In genomic region chr1:16073490-16074104, GRCh38 we compare ENCODE assay signal across 9 cellular contexts. TPM values are rescaled to one million over a fixed set of nuclear protein-coding genes. Genes with fewer than 3 reads are reported as not detected.
DNase-seq lines count a peak whose midpoint lies in the region; ATAC-seq and TF ChIP-seq lines count a peak whose summit lies in the region.
"Had no signal": no experiment of that assay in that cellular context is flagged by ENCODE, and none has a peak within 500 bp of the region (broad histone marks: within the 10 kb centered on the region; RNA-seq: fewer than 3 reads in every experiment).

Gene FAM131C, minus strand, starts transcription at chr1:16073651. Its CDS starts 209 bp downstream, at chr1:16073442.

- peak; percentile 85 for ATAC-seq in effector memory CD8-positive, alpha-beta T cell (replicated peaks)
- peak; percentile 82 to 91 for ATAC-seq in naive B cell (ENCODE audit: low read depth in 2 of 2)
- no peak for ATAC-seq in HG03520 (IDR thresholded peaks at IDR 0.05; ENCODE audit: unreplicated experiment)

- peak; percentile 63 for TF ChIP-seq CTCF in type B pancreatic cell (conservative IDR thresholded peaks at IDR 0.05)

- peak within 1 kb of the TSS; percentile 63 to 72 for H3K4me3 Mint-ChIP-seq in effector memory CD8-positive, alpha-beta T cell
- H3K4me3 Mint-ChIP-seq in naive B cell (peak within 1 kb of the TSS; percentile 48 to 90 (median 80)), type B pancreatic cell (peak within 1 kb of the TSS; percentile 87)

- no peaks in the 10 kb centered on the region for H3K9me3 Mint-ChIP-seq in effector memory CD8-positive, alpha-beta T cell
- peaks cover 0 to 2% (median 0%) of the 10 kb centered on the region in 7 donors for H3K9me3 Mint-ChIP-seq in naive B cell
- H3K9me3 Mint-ChIP-seq in type B pancreatic cell = no peaks in the 10 kb centered on the region

- no peak for TF ChIP-seq EP300 in Ishikawa (IDR thresholded peaks at IDR 0.05; ENCODE audit: borderline replicate concordance)

- peak; percentile 63 for DNase-seq in Daoy (ENCODE audit: low read depth)
- DNase-seq in activated CD4-positive, alpha-beta T cell treated with anti-CD3 and anti-CD28 coated beads, Interleukin-2, amount 50 U/mL, for 48 hours = peak; percentile 43 to 45
- DNase-seq in effector memory CD8-positive, alpha-beta T cell = peak; percentile 17 to 42 (median 23)
- DNase-seq in naive B cell = peak; percentile 39
- no peak for DNase-seq in type B pancreatic cell (ENCODE audit: extremely low spot score, unreplicated experiment)
- DNase-seq in hippocampal formation (lab: John Stamatoyannopoulos, UW) = no peak

- peaks cover 14 to 25% of the 10 kb centered on the region in 2 donors for H3K4me1 Mint-ChIP-seq in effector memory CD8-positive, alpha-beta T cell (ENCODE audit: low read depth in 2 of 2)
- peaks cover 5 to 12% (median 10%) of the 10 kb centered on the region in 3 donors for H3K4me1 Mint-ChIP-seq in naive B cell
- peaks cover 20% of the 10 kb centered on the region for H3K4me1 Mint-ChIP-seq in type B pancreatic cell (ENCODE audit: unreplicated experiment)

- peak; percentile 19; the same call in 1 of the 2 replicates for TF ChIP-seq RAD21 in Ishikawa (IDR thresholded peaks at IDR 0.05; ENCODE audit: low read depth)

- peak within 1 kb of the TSS in 1 of 2 donors; percentile 47 for H3K27ac Mint-ChIP-seq in effector memory CD8-positive, alpha-beta T cell
- peak within 1 kb of the TSS in 1 of 6 donors; percentile 77 for H3K27ac Mint-ChIP-seq in naive B cell
- peak within 1 kb of the TSS; percentile 33 for H3K27ac Mint-ChIP-seq in type B pancreatic cell

- peaks cover 6 to 19% of the 10 kb centered on the region in 2 donors for H3K27me3 Mint-ChIP-seq in effector memory CD8-positive, alpha-beta T cell
- H3K27me3 Mint-ChIP-seq in naive B cell (peaks cover 20 to 54% (median 43%) of the 10 kb centered on the region in 3 donors), type B pancreatic cell (peaks cover 13% of the 10 kb centered on the region)

- H3K36me3 Mint-ChIP-seq in effector memory CD8-positive, alpha-beta T cell (ENCODE audit: insufficient read depth) = peaks cover 7% of the 10 kb centered on the region
- H3K36me3 Mint-ChIP-seq in naive B cell (no peaks in the 10 kb centered on the region), type B pancreatic cell (no peaks in the 10 kb centered on the region)

TF ChIP-seq in Ishikawa, 13 proteins besides CTCF, POLR2A, EP300 and RAD21:
- TF ChIP-seq MAX (IDR thresholded peaks at IDR 0.05) (peak; percentile 27; the same call in 1 of the 2 replicates), TEAD4 (IDR thresholded peaks at IDR 0.05) (no peak)

RNA-seq across cellular contexts. Expression of gene FAM131C, which starts in this region (rescaled TPM):
- 0.23 TPM in 1 of 2 replicates, not detected in the other for total RNA-seq in Daoy (2014; rRNA removed; shearing (Covaris generic))
- polyA plus RNA-seq in naive B cell (ENCODE audit: low read depth in 6 of 6) = not detected
- 1.4 and 3.1 TPM in 2 replicates for total RNA-seq in type B pancreatic cell (ENCODE audit: low replicate concordance)
- total RNA-seq: RPMI7951 had no signal

Comparison
In these comparisons a context has a peak if more than half of its experiments do, and no peak if none do; other contexts are left out.
1. Peak in DNase-seq in Daoy; RNA of the gene not detected or under 1 TPM.
2. Peak in DNase-seq and ATAC-seq in naive B cell; RNA of the gene not detected or under 1 TPM.
3. DNase-seq: peak in activated CD4-positive, alpha-beta T cell treated with anti-CD3 and anti-CD28 coated beads, Interleukin-2, amount 50 U/mL, for 48 hours (2 of 2) and effector memory CD8-positive, alpha-beta T cell (3 of 3); none in type B pancreatic cell (single experiment) and hippocampal formation (0 of 2).
4. Peak in every context shown above with its lines, with median percentiles within 50 percentile points of each other: H3K4me3 Mint-ChIP-seq.